ENCODE assay signal across 26 cellular contexts in genomic region chr15:59378855-59379254, GRCh38.
"Had no signal": no experiment of that assay in that cellular context is flagged by ENCODE, and none has a peak within 500 bp of the region (broad histone marks: within the 10 kb centered on the region; RNA-seq: fewer than 3 reads in every experiment).

No MANE protein-coding gene starts in this region.

- H3K27me3 ChIP-seq: neural progenitor cell, ovary, stomach, thyroid gland, tibial nerve, upper lobe of left lung, vagina had no signal

- DNase-seq: natural killer cell; occipital lobe; ovary; posterior cingulate gyrus; psoas muscle; right cardiac atrium; spleen; stimulated activated CD4-positive, alpha-beta T cell treated with anti-CD3 and anti-CD28 coated beads, Interleukin-12 subunit alpha, Interleukin-12 subunit beta, amount 100 ng/mL, for 4 hours; stimulated activated CD4-positive, alpha-beta T cell treated with anti-CD3 and anti-CD28 coated beads, Interleukin-1b, Interleukin-23, amount 100 ng/mL, for 48 hours; stimulated activated CD4-positive, alpha-beta T cell treated with anti-CD3 and anti-CD28 coated beads, Interleukin-4, amount 100 ng/mL, for 1 hour; stimulated activated naive B cell treated with anti-CD40 and anti-IgM and Interleukin-4, amounts not matched to agents 10 μg/mL and 1 μg/mL and 100 μg/mL, for 72 hours; stimulated activated naive CD4-positive, alpha-beta T cell treated with Interleukin-2 at 50 U/mL for 16 hours; stomach; thyroid gland; trophoblast cell; upper lobe of left lung had no signal

- FAIRE-seq: urothelium cell line had no signal

- H3K9me3 ChIP-seq: ovary, psoas muscle, spleen, stomach, thoracic aorta, thyroid gland, tibial nerve, upper lobe of left lung, vagina had no signal

- H3K27ac ChIP-seq: neural progenitor cell, ovary, parathyroid adenoma, psoas muscle, skin epidermis, spleen, stomach, thoracic aorta, thyroid gland, tibial nerve, upper lobe of left lung, vagina had no signal

- H3K79me2 ChIP-seq: parathyroid adenoma had no signal

- H3K4me1 ChIP-seq: neural progenitor cell, parathyroid adenoma, psoas muscle, thyroid gland, upper lobe of left lung had no signal

- H3K4me3 ChIP-seq: neural progenitor cell, ovary, psoas muscle, skin epidermis, smooth muscle cell, spleen, stomach, thoracic aorta, thyroid gland, tibial nerve, upper lobe of left lung, vagina had no signal

- H3K4me2 ChIP-seq: neural progenitor cell, smooth muscle cell had no signal

- H2AFZ ChIP-seq: neural progenitor cell, parathyroid adenoma had no signal

- ATAC-seq: natural killer cell; psoas muscle; right cardiac atrium; sciatic nerve; stimulated activated effector memory CD8-positive, alpha-beta T cell treated with anti-CD3 and anti-CD28 coated beads, Interleukin-12 subunit alpha, Interleukin-12 subunit beta, amount 100 ng/mL, for 72 hours; stimulated activated naive B cell treated with anti-CD40 and anti-IgM and Interleukin-4, amounts not matched to agents 10 μg/mL and 1 μg/mL and 100 μg/mL, for 72 hours had no signal

- H3K9ac ChIP-seq: neural progenitor cell, parathyroid adenoma had no signal

- H3K36me3 ChIP-seq: neural progenitor cell, ovary, spleen, thyroid gland, tibial nerve, upper lobe of left lung, vagina had no signal
